Comparison of ENCODE assay signal across 8 cellular contexts in the genomic region with DNA sequence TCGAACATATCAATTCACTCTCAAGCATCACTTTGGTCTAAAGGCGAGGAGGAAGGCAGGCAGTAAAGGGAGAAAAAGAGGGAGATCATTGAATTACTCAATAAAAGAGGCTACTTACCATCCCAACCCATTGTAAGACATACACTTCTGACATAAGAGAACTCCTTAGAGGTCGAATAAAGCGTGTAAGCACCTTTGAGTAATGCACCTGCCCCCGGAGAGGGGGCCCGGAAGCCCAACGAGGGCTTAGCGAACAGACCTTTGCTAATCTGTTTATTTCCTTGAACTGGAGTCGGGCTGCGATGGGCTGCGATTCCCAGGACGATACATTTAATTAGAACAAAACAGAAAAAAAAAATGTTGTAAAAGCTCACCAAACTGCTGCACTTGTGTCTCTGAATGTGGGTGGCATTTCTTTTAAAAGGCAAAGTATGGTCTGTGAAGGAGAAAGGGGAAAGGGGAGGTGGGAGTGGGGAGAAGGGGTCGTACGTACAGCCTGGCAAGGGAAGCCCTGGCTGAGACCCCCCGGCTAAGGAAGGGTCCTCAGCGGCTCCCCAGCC.
A peak's percentile ranks its signal among the peaks of the same experiment; 100 is the strongest.
DNase-seq lines count a peak whose midpoint lies in the region; ATAC-seq and TF ChIP-seq lines count a peak whose summit lies in the region.

No MANE protein-coding gene starts in this region.

- H3K36me3 Mint-ChIP-seq in activated naive CD8-positive, alpha-beta T cell treated with anti-CD3 and anti-CD28 coated beads, Interleukin-2, amount 50 U/mL, for 24 hours (ENCODE audit: low read depth), result peaks cover 48% of the 10 kb centered on the region

- no peaks in the 10 kb centered on the region for H3K9me3 Mint-ChIP-seq in activated naive CD8-positive, alpha-beta T cell treated with anti-CD3 and anti-CD28 coated beads, Interleukin-2, amount 50 U/mL, for 24 hours

- peak overlapping the region; percentile 81 for H3K4me3 ChIP-seq in GM06990 (replicated peaks; ENCODE audit: low read depth, low read length)

- TF ChIP-seq CTCF in GM06990 (IDR thresholded peaks at IDR 0.05; ENCODE audit: insufficient read depth, low read length, poor library complexity, severe bottlenecking), result no peak

- DNase-seq in GM06990 (ENCODE audit: extremely low read depth, insufficient read length) (no peak), OCI-M1 (lab: John Stamatoyannopoulos, UW) (peak; percentile 67), inferior parietal cortex (ENCODE audit: extremely low spot score) (peak; percentile 52), HPDE6-E6E7 (ENCODE audit: extremely low spot score) (no peak)
- peak; percentile 42 for DNase-seq in activated naive CD8-positive, alpha-beta T cell treated with anti-CD3 and anti-CD28 coated beads, Interleukin-2, amount 50 U/mL, for 24 hours
- DNase-seq in stimulated activated CD4-positive, alpha-beta T cell treated with anti-CD3 and anti-CD28 coated beads, Interleukin-4, amount 100 ng/mL, for 4 hours, result peak; percentile 45 to 72

- H3K4me3 Mint-ChIP-seq in activated naive CD8-positive, alpha-beta T cell treated with anti-CD3 and anti-CD28 coated beads, Interleukin-2, amount 50 U/mL, for 24 hours, result peak overlapping the region; percentile 93

- peaks cover 2% of the 10 kb centered on the region for H3K27me3 Mint-ChIP-seq in activated naive CD8-positive, alpha-beta T cell treated with anti-CD3 and anti-CD28 coated beads, Interleukin-2, amount 50 U/mL, for 24 hours

- peak overlapping the region; percentile 98 for H3K27ac Mint-ChIP-seq in activated naive CD8-positive, alpha-beta T cell treated with anti-CD3 and anti-CD28 coated beads, Interleukin-2, amount 50 U/mL, for 24 hours

- no peaks in the 10 kb centered on the region for H3K27me3 ChIP-seq in GM06990 (replicated peaks; ENCODE audit: control insufficient read depth, insufficient read depth, low read length)

- no peak for ATAC-seq in activated naive CD8-positive, alpha-beta T cell treated with anti-CD3 and anti-CD28 coated beads, Interleukin-2, amount 50 U/mL, for 24 hours
- no peak for ATAC-seq in HG03442 (IDR thresholded peaks at IDR 0.05; ENCODE audit: unreplicated experiment)
- ATAC-seq in HG03159 (IDR thresholded peaks at IDR 0.05; ENCODE audit: unreplicated experiment), result no peak

- H3K36me3 ChIP-seq in GM06990 (ENCODE audit: control insufficient read depth, insufficient read depth, low read length), result peaks cover 3% of the 10 kb centered on the region

- H3K4me1 Mint-ChIP-seq in activated naive CD8-positive, alpha-beta T cell treated with anti-CD3 and anti-CD28 coated beads, Interleukin-2, amount 50 U/mL, for 24 hours, result peaks cover 58% of the 10 kb centered on the region

Comparison
In these comparisons a context has a peak if more than half of its experiments do, and no peak if none do; other contexts are left out.
1. DNase-seq: peak in OCI-M1 (single experiment), activated naive CD8-positive, alpha-beta T cell treated with anti-CD3 and anti-CD28 coated beads, Interleukin-2, amount 50 U/mL, for 24 hours (single experiment), inferior parietal cortex (single experiment) and stimulated activated CD4-positive, alpha-beta T cell treated with anti-CD3 and anti-CD28 coated beads, Interleukin-4, amount 100 ng/mL, for 4 hours (2 of 2); none in GM06990 (single experiment) and HPDE6-E6E7 (single experiment).